In genomic region chr7:117857718-117858117, GRCh38 we compare ENCODE assay signal across 23 cellular contexts. TPM values are rescaled to one million over a fixed set of nuclear protein-coding genes. Genes with fewer than 3 reads are reported as not detected.
A peak's percentile ranks its signal among the peaks of the same experiment; 100 is the strongest.
DNase-seq lines count a peak whose midpoint lies in the region; ATAC-seq, FAIRE-seq and TF ChIP-seq lines count a peak whose summit lies in the region.
"Had no signal": no experiment of that assay in that cellular context is flagged by ENCODE, and none has a peak within 500 bp of the region (broad histone marks: within the 10 kb centered on the region; RNA-seq: fewer than 3 reads in every experiment).

No MANE protein-coding gene starts in this region.

- H3K9me3 ChIP-seq in PC-3 (ENCODE audit: low read length), result no peaks in the 10 kb centered on the region
- no peaks in the 10 kb centered on the region for H3K9me3 ChIP-seq in K562 (replicated peaks; ENCODE audit: control insufficient read depth, insufficient read depth, low read depth, low read length)
- no peaks in the 10 kb centered on the region for H3K9me3 ChIP-seq in A673 (ENCODE audit: low read depth, low read length, poor library complexity, severe bottlenecking)
- H3K9me3 ChIP-seq: A549, HAP-1 had no signal

- H4K20me1 ChIP-seq in PC-3 (ENCODE audit: low read length), result no peaks in the 10 kb centered on the region
- H4K20me1 ChIP-seq in K562 (replicated peaks; ENCODE audit: control insufficient read depth, insufficient read depth, low read length), result no peaks in the 10 kb centered on the region

- POLR2A ChIA-PET in PC-3 (lab: Charles Lee; ENCODE audit: unreplicated experiment), result no interaction called here
- POLR2A ChIA-PET in K562 (lab: Yijun Ruan, JAX), result interaction anchor here (0.8 to 1.6 kb wide), 2 partner anchors 19 kb away, joined by 3 read pairs; no protein-coding TSS in a partner anchor
- POLR2A ChIA-PET in A673 (lab: Charles Lee; ENCODE audit: low non-redundant PET), result no interaction called here

- TF ChIP-seq POLR2A in K562 (conservative IDR thresholded peaks at IDR 0.05), result no peak

- intact Hi-C loops in PC-3 (cut with micrococcal nuclease), result no loop called here
- intact Hi-C loops in K562 (cut with micrococcal nuclease), result no loop called here
- intact Hi-C loops in A673 (cut with micrococcal nuclease; ENCODE audit: unreplicated experiment), result no loop called here

- TF ChIP-seq CTCF in PC-3 (conservative IDR thresholded peaks at IDR 0.05; ENCODE audit: low read depth, low read length) (no peak), K562 (IDR thresholded peaks at IDR 0.05 in 2 of 3, conservative IDR thresholded peaks at IDR 0.05 in 1 of 3; ENCODE audit: insufficient read depth in 2 of 3, low read depth in 1 of 3, low read length in 3 of 3) (no peak), A673 (conservative IDR thresholded peaks at IDR 0.05; ENCODE audit: low read depth, low read length) (no peak)

- no peak for FAIRE-seq in K562 (lab: Jason Lieb, UNC)
- FAIRE-seq: A549, GM12891, GM18507, H54 had no signal

- H3F3A ChIP-seq in PC-3 (ENCODE audit: low read length, unreplicated experiment), result no peaks in the 10 kb centered on the region

- 69% methylated on average over 6 of the region's 6 CpGs for WGBS in K562 (ENCODE audit: insufficient coverage, low coverage, missing lambda C conversion rate)

- H3K79me2 ChIP-seq in PC-3 (ENCODE audit: low read length) (no peaks in the 10 kb centered on the region), K562 (ENCODE audit: control insufficient read depth, insufficient read depth, low read length) (no peaks in the 10 kb centered on the region)

- in situ Hi-C loops in K562 (cut with MboI), result no loop called here

- no peak overlapping the region for H3K9ac ChIP-seq in PC-3 (ENCODE audit: low read length)
- H3K9ac ChIP-seq in K562 (ENCODE audit: insufficient read depth in 1 of 2, low read depth in 2 of 2, low read length in 2 of 2), result no peak overlapping the region

- no peak overlapping the region for H3K27ac ChIP-seq in PC-3 (ENCODE audit: low read length)
- H3K27ac ChIP-seq in K562 (ENCODE audit: extremely low read depth, low read depth, low read length), result no peak overlapping the region
- H3K27ac ChIP-seq in epithelial cell of prostate, result peak overlapping the region; percentile 53
- no peak overlapping the region for H3K27ac ChIP-seq in A673 (ENCODE audit: low read depth, low read length, poor library complexity, severe bottlenecking)
- H3K27ac ChIP-seq: A549 had no signal

- peak; percentile 42 for DNase-seq in PC-3
- DNase-seq in K562 (ENCODE audit: extremely low read depth in 1 of 4, low spot score in 3 of 4), result no peak
- DNase-seq in epithelial cell of prostate (ENCODE audit: low read depth, low spot score), result no peak
- DNase-seq in ureter (ENCODE audit: low spot score), result no peak
- DNase-seq in NK-92 treated with Interleukin-12 subunit alpha and Interleukin-12 subunit beta, amount 100 ng/mL, for 24 hours (lab: John Stamatoyannopoulos, UW), result no peak
- DNase-seq in A673 (ENCODE audit: low spot score), result no peak
- DNase-seq: 8988T; C1 segment of cervical spinal cord; Calu3; CD4-positive, alpha-beta memory T cell; COR-L47; DMS53; DMS79 treated with DMSO at 0.1 percent for 48 hours; GF-D8; GOT3; HFFc6 had no signal

- H3K27me3 ChIP-seq in PC-3 (ENCODE audit: low read length) (0 out of 2 replicates have a peak, but pooled peaks cover under 1% of the 10 kb centered on the region), K562 (ENCODE audit: control insufficient read depth in 2 of 2, insufficient read depth in 2 of 2, low read length in 2 of 2) (peaks cover 0 to 4% of the 10 kb centered on the region in 2 experiments; a peak in 1 of 5 replicates), A673 (replicated peaks; ENCODE audit: insufficient read depth, low read depth, low read length, poor library complexity) (no peaks in the 10 kb centered on the region)

- H3K9me1 ChIP-seq in K562 (ENCODE audit: control insufficient read depth, insufficient read depth, low read length), result no peaks in the 10 kb centered on the region

- H3K4me3 ChIP-seq in PC-3 (ENCODE audit: low read length) (no peak overlapping the region), K562 (no peak overlapping the region), A673 (ENCODE audit: low read depth, low read length, poor library complexity, severe bottlenecking) (no peak overlapping the region)
- H3K4me3 ChIP-seq: A549, HAP-1 had no signal

- BruUV-seq in PC-3 (replicated peaks; lab: Mats Ljungman, UMichigan) (no TSS peak), K562 (replicated peaks; lab: Mats Ljungman, UMichigan) (no TSS peak), A673 (replicated peaks; lab: Mats Ljungman, UMichigan) (no TSS peak)

- CTCF ChIA-PET in PC-3 (lab: Charles Lee) (no interaction called here), K562 (lab: Yijun Ruan, JAX; ENCODE audit: low intra/inter-chr PET ratio) (no interaction called here), A673 (lab: Charles Lee) (no interaction called here)

- no peaks in the 10 kb centered on the region for H3K36me3 ChIP-seq in PC-3 (ENCODE audit: low read depth, low read length)
- no peaks in the 10 kb centered on the region for H3K36me3 ChIP-seq in K562 (ENCODE audit: control insufficient read depth, insufficient read depth, low read length)
- H3K36me3 ChIP-seq in A673 (ENCODE audit: insufficient read depth, low read length, poor library complexity, severe bottlenecking), result peaks cover 7% of the 10 kb centered on the region
- H3K36me3 ChIP-seq: HAP-1 had no signal

- H3K4me2 ChIP-seq in PC-3 (ENCODE audit: low read length) (no peak overlapping the region), K562 (ENCODE audit: insufficient read depth, low read length) (no peak overlapping the region)
- H3K4me2 ChIP-seq: A549 had no signal

- peaks cover 5% of the 10 kb centered on the region; the same call in 1 of the 2 replicates for H3K4me1 ChIP-seq in PC-3 (ENCODE audit: insufficient read depth, low read length)
- H3K4me1 ChIP-seq in K562 (replicated peaks in 1 of 2; ENCODE audit: control insufficient read depth in 2 of 2, insufficient read depth in 2 of 2, low read length in 2 of 2), result 0 out of 5 replicates have a peak, but pooled peaks cover 0 to 6% of the 10 kb centered on the region in 2 experiments
- peaks cover 4% of the 10 kb centered on the region for H3K4me1 ChIP-seq in A673 (ENCODE audit: insufficient read depth, low read length, poor library complexity, severe bottlenecking)
- H3K4me1 ChIP-seq: A549 had no signal

- no peak for TF ChIP-seq RAD21 in K562 (CRISPR knock-in tag; conservative IDR thresholded peaks at IDR 0.05 in 1 of 2, IDR thresholded peaks at IDR 0.05 in 1 of 2)

- no peaks in the 10 kb centered on the region for H3K9me2 ChIP-seq in PC-3 (replicated peaks; ENCODE audit: low read length)

- no peak for TF ChIP-seq EP300 in K562 (IDR thresholded peaks at IDR 0.05; ENCODE audit: low read length)

- H2AFZ ChIP-seq in PC-3 (ENCODE audit: low read length), result no peak overlapping the region
- no peak overlapping the region for H2AFZ ChIP-seq in K562 (ENCODE audit: low read depth, low read length)

- ATAC-seq in PC-3 (peak; percentile 50; the same call in 1 of the 2 replicates), K562 (no peak), HG03342 (IDR thresholded peaks at IDR 0.05; ENCODE audit: unreplicated experiment) (no peak)
- ATAC-seq: A549 had no signal

TF ChIP-seq in K562, 482 proteins besides CTCF, POLR2A, EP300 and RAD21:
- TF ChIP-seq PHF8 (IDR thresholded peaks at IDR 0.05; ENCODE audit: borderline replicate concordance, low read length) (0 out of 2 replicates have a peak, but pooled peaks have one; percentile 10), THRA (IDR thresholded peaks at IDR 0.05) (no peak)

RNA-seq across cellular contexts. Expression of gene CTTNBP2, which starts 15.5 kb away (rescaled TPM):
- 1.0 and 1.1 TPM in 2 replicates for total RNA-seq in PC-3 (2014; rRNA removed)
- not detected in 2 replicates for total RNA-seq in K562 (2011; cell fraction: chromatin; rRNA removed; ENCODE audit: low replicate concordance)
- total RNA-seq in K562 (2011; cell fraction: nucleolus; rRNA removed), result not detected in 2 replicates
- not detected in 2 replicates for total RNA-seq in K562 (2011; cell fraction: nucleoplasm; rRNA removed)
- total RNA-seq in K562 (2014; rRNA removed), result 0.05 TPM in 1 of 2 replicates, not detected in the other
- not detected in 2 replicates for total RNA-seq in K562 (2014; rRNA removed; fragmentation: Illumina TruSeq; extraction: Trizol)
- 0.11 TPM in 1 of 2 replicates, not detected in the other for total RNA-seq in K562 (2015; rRNA removed; fragmentation: Illumina TruSeq; extraction: Trizol)
- 0.09 TPM in 1 of 2 replicates, not detected in the other for total RNA-seq in K562 (2021)
- polyA plus RNA-seq in K562 (2011; rRNA removed), result not detected in 2 replicates
- polyA plus RNA-seq in K562 (2011; cell fraction: cytosol; rRNA removed), result 0.01 TPM in 1 of 2 replicates, not detected in the other
- not detected in 2 replicates for polyA plus RNA-seq in K562 (2011; cell fraction: nucleus; rRNA removed)
- polyA plus RNA-seq in K562 (2012), result not detected in 2 replicates
- not detected in 2 replicates for polyA plus RNA-seq in K562 (2014; fragmentation: Illumina TruSeq; extraction: Trizol)
- polyA plus RNA-seq in K562 (2014; fragmentation: Nextera tagmentation; extraction: Ambion mirVana), result not detected
- not detected in 2 replicates for polyA plus RNA-seq in K562 (2014; rRNA removed)
- polyA minus RNA-seq in K562 (2011; rRNA and poly(A)+ RNA removed), result 0.04 TPM in 1 of 2 replicates, not detected in the other
- not detected in 2 replicates for polyA minus RNA-seq in K562 (2011; cell fraction: cytosol; rRNA and poly(A)+ RNA removed)
- not detected in 2 replicates for polyA minus RNA-seq in K562 (2011; cell fraction: nucleus; rRNA and poly(A)+ RNA removed)
- total RNA-seq in ureter, result 16.6 TPM
- 21.8 and 26.3 TPM in 2 replicates for total RNA-seq in A673 (2021)
- total RNA-seq: CD4-positive, alpha-beta memory T cell; G401; HFFc6 had no signal
- polyA plus RNA-seq: CD4-positive, alpha-beta memory T cell had no signal
